In the genomic region with DNA sequence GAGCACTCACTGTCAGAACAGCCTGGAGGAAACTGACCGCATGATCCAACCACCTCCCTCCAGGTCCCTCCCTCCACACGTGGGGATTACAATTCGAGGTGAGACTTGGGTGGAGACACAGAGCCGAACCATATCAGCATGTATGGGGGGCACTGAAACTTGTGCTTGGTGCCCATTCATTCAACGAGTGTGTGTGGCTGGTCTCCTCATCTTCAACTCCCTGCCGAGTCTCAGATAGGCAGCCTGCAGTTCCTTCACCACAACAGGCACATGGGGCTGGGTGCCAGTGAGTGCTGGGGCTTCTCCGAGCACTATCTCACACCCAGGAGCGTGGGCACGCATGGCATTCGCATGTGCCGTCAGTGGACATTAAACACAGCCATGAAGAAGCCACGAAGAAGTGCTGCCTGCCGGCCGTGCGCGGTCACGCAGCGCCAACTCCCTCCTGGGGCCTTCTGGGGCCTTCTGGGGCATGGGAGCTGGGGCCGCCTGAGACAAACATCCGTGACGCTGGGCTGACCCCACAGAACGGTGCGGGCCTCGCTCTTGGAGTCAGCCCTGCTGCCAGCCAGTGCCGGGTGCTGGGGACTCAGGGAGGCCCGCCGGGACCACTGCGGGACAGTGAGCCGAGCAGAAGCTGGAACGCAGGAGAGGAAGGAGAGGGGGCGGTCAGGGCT, we compare ENCODE assay signal across 1 cellular context.
TF ChIP-seq lines count a peak whose summit lies in the region.

No MANE protein-coding gene starts in this region.

TF ChIP-seq in GM12878, 131 proteins besides CTCF, POLR2A, EP300 and RAD21:
- TF ChIP-seq IRF4 (IDR thresholded peaks at IDR 0.05; ENCODE audit: low read depth, low read length) (no peak), E2F4 (IDR thresholded peaks at IDR 0.05; ENCODE audit: low read depth, low read length) (no peak), NFXL1 (IDR thresholded peaks at IDR 0.05; ENCODE audit: borderline replicate concordance) (0 out of 2 replicates have a peak, but pooled peaks have one; percentile 56), EED (IDR thresholded peaks at IDR 0.05; ENCODE audit: low read depth) (no peak), BMI1 (IDR thresholded peaks at IDR 0.05; ENCODE audit: borderline replicate concordance) (no peak), ETV6 (conservative IDR thresholded peaks at IDR 0.05 in 1 of 2, IDR thresholded peaks at IDR 0.05 in 1 of 2; ENCODE audit: borderline replicate concordance in 1 of 2, low read depth in 1 of 2) (peak in 1 of 2 experiments; percentile 85; a peak in 1 of 4 replicates)
